Comparison of ENCODE assay signal across 18 cellular contexts in the genomic region with DNA sequence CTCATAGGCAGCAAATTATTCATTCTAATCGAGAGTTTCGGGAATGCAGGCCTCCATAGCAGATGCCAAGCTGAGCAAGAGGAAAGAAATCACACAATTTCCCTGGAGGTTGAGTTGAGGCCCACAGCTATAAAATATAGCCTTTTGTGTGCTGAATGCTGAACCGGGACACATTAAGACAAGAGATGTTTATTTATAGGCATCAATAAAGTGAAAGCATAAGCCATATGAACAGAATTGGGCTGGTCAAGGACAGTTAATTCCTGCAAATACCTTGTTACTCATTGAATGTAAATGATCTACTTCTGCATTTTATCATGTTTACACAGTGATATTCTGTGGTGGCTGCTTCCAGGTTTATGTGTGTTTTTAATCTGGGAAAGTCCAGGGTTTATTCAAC.
DNase-seq lines count a peak whose midpoint lies in the region; ATAC-seq and TF ChIP-seq lines count a peak whose summit lies in the region.
"Had no signal": no experiment of that assay in that cellular context is flagged by ENCODE, and none has a peak within 500 bp of the region (broad histone marks: within the 10 kb centered on the region; RNA-seq: fewer than 3 reads in every experiment).

No MANE protein-coding gene starts in this region.

- ATAC-seq in PC-3, result peak; percentile 80
- ATAC-seq: stimulated activated naive CD8-positive, alpha-beta T cell treated with anti-CD3 and anti-CD28 coated beads, Interleukin-15, amount 100 ng/mL, for 72 hours had no signal

- no peak overlapping the region for H3K23ac ChIP-seq in H9 (ENCODE audit: insufficient read length, low read depth, low read length)

- H3K9me3 Mint-ChIP-seq in H9, result no peaks in the 10 kb centered on the region
- H3K9me3 Mint-ChIP-seq: IgD-negative memory B cell had no signal

- H2AFZ ChIP-seq in PC-3 (ENCODE audit: low read length) (peak overlapping the region; percentile 42; the same call in 1 of the 2 replicates), H9 (ENCODE audit: low read length) (no peak overlapping the region)

- H4K91ac ChIP-seq in H9 (ENCODE audit: insufficient read length, low read depth, low read length), result no peak overlapping the region

- H3K9ac ChIP-seq in PC-3 (ENCODE audit: low read length) (peak overlapping the region; percentile 92), H9 (ENCODE audit: extremely low read depth, insufficient read length, low read length) (no peak overlapping the region)

- no peak overlapping the region for H4K5ac ChIP-seq in H9 (ENCODE audit: insufficient read length, low read depth, low read length)

- no peak overlapping the region for H3K18ac ChIP-seq in H9 (ENCODE audit: insufficient read length, low read depth, low read length)

- no peaks in the 10 kb centered on the region for H3K36me3 ChIP-seq in PC-3 (ENCODE audit: low read depth, low read length)
- H3K36me3 ChIP-seq: BE2C had no signal

- H3K36me3 Mint-ChIP-seq in H9 (ENCODE audit: insufficient read depth in 1 of 3, low read depth in 3 of 3), result no peaks in the 10 kb centered on the region
- H3K36me3 Mint-ChIP-seq: IgD-negative memory B cell had no signal

- POLR2A ChIA-PET in PC-3 (lab: Charles Lee; ENCODE audit: unreplicated experiment), result no interaction called here

- H3K27me3 ChIP-seq in PC-3 (ENCODE audit: low read length), result no peaks in the 10 kb centered on the region
- no peaks in the 10 kb centered on the region for H3K27me3 ChIP-seq in H9 (ENCODE audit: insufficient read depth, low read length)
- H3K27me3 ChIP-seq: BE2C had no signal

- H3K9me2 ChIP-seq in PC-3 (replicated peaks; ENCODE audit: low read length), result no peaks in the 10 kb centered on the region

- no peaks in the 10 kb centered on the region for H3K9me3 ChIP-seq in PC-3 (ENCODE audit: low read length)
- H3K9me3 ChIP-seq in H9 (ENCODE audit: control insufficient read depth, low read depth, low read length), result no peaks in the 10 kb centered on the region
- H3K9me3 ChIP-seq: BE2C had no signal

- intact Hi-C loops in PC-3 (cut with micrococcal nuclease), result loop anchor here (2.0 to 5.0 kb wide), 7 partner anchors 36 to 338 kb away; no protein-coding TSS in a partner anchor

- no peak overlapping the region for H4K8ac ChIP-seq in H9 (replicated peaks; ENCODE audit: insufficient read length, low read depth, low read length)

- no peak overlapping the region for H2BK15ac ChIP-seq in H9 (ENCODE audit: low read depth, low read length)

- peak overlapping the region; percentile 63 for H3K4me2 ChIP-seq in PC-3 (ENCODE audit: low read length)
- no peak overlapping the region for H3K4me2 ChIP-seq in H9 (ENCODE audit: insufficient read depth, insufficient read length, low read length)
- H3K4me2 ChIP-seq: smooth muscle cell had no signal

- peak overlapping the region; percentile 100 for H3K27ac ChIP-seq in PC-3 (ENCODE audit: low read length)
- H3K27ac ChIP-seq in H9 (ENCODE audit: insufficient read length, low read depth, low read length), result no peak overlapping the region

- no peak overlapping the region for H3K14ac ChIP-seq in H9 (ENCODE audit: insufficient read depth, low read length)

- H3K4me3 Mint-ChIP-seq in H9, result no peak overlapping the region
- H3K4me3 Mint-ChIP-seq: IgD-negative memory B cell; stimulated activated naive CD8-positive, alpha-beta T cell treated with anti-CD3 and anti-CD28 coated beads, Interleukin-15, amount 100 ng/mL, for 72 hours had no signal

- H3K23me2 ChIP-seq in H9 (ENCODE audit: insufficient read length, low read depth, low read length, poor library complexity, severe bottlenecking), result no peaks in the 10 kb centered on the region

- H2BK20ac ChIP-seq in H9 (ENCODE audit: low read depth, low read length, poor library complexity, severe bottlenecking), result no peak overlapping the region

- no peak overlapping the region for H2BK12ac ChIP-seq in H9 (ENCODE audit: insufficient read length, low read depth, low read length)

- H3K4me3 ChIP-seq in PC-3 (ENCODE audit: low read length), result peak overlapping the region; percentile 33; the same call in 1 of the 2 replicates
- H3K4me3 ChIP-seq: smooth muscle cell had no signal

- H3K4ac ChIP-seq in H9 (ENCODE audit: low read depth, low read length), result no peak overlapping the region

- H3K79me2 ChIP-seq in PC-3 (ENCODE audit: low read length) (no peaks in the 10 kb centered on the region), H9 (ENCODE audit: insufficient read depth, low read length) (no peaks in the 10 kb centered on the region)

- no peak overlapping the region for H2BK120ac ChIP-seq in H9 (ENCODE audit: low read depth, low read length, poor library complexity, severe bottlenecking)

- no peak overlapping the region for H3K56ac ChIP-seq in H9 (ENCODE audit: insufficient read length, low read depth, low read length)

- H3K4me1 Mint-ChIP-seq in H9, result peaks cover 10% of the 10 kb centered on the region in 2 experiments
- H3K4me1 Mint-ChIP-seq: stimulated activated naive CD8-positive, alpha-beta T cell treated with anti-CD3 and anti-CD28 coated beads, Interleukin-15, amount 100 ng/mL, for 72 hours had no signal

- CTCF ChIA-PET in PC-3 (lab: Charles Lee), result interaction anchor here (0.6 to 0.9 kb wide), 2 partner anchors 35 to 167 kb away, joined by 3 read pairs; no protein-coding TSS in a partner anchor

- no peak for TF ChIP-seq CTCF in PC-3 (conservative IDR thresholded peaks at IDR 0.05; ENCODE audit: low read depth, low read length)
- TF ChIP-seq CTCF in H9 (conservative IDR thresholded peaks at IDR 0.05), result no peak

- no peaks in the 10 kb centered on the region for H3K27me3 Mint-ChIP-seq in H9 (ENCODE audit: low read depth)
- H3K27me3 Mint-ChIP-seq: IgD-negative memory B cell; stimulated activated naive CD8-positive, alpha-beta T cell treated with anti-CD3 and anti-CD28 coated beads, Interleukin-15, amount 100 ng/mL, for 72 hours had no signal

- WGBS in H9 (ENCODE audit: extremely low coverage, insufficient read length, low lambda C conversion rate), result no CpG with 5 or more reads among the region's 3 CpGs

- no TSS peak for BruUV-seq in PC-3 (replicated peaks; lab: Mats Ljungman, UMichigan)

- H2BK5ac ChIP-seq in H9 (ENCODE audit: insufficient read length, low read length), result no peak overlapping the region

- no peaks in the 10 kb centered on the region for H3F3A ChIP-seq in PC-3 (ENCODE audit: low read length, unreplicated experiment)

- no peak overlapping the region for H3K27ac Mint-ChIP-seq in H9
- H3K27ac Mint-ChIP-seq: IgD-negative memory B cell; stimulated activated naive CD8-positive, alpha-beta T cell treated with anti-CD3 and anti-CD28 coated beads, Interleukin-15, amount 100 ng/mL, for 72 hours had no signal

- peak; percentile 89 for DNase-seq in HT-29 (ENCODE audit: low spot score)
- peak; percentile 75 for DNase-seq in PC-3
- peak; percentile 25 for DNase-seq in glomerular visceral epithelial cell (ENCODE audit: extremely low spot score)
- DNase-seq in renal cortical epithelial cell (ENCODE audit: low read depth), result peak; percentile 98
- no peak for DNase-seq in H9
- no peak for DNase-seq in T1000 (lab: John Stamatoyannopoulos, UW)
- no peak for DNase-seq in NCI-H1930 (lab: John Stamatoyannopoulos, UW)
- DNase-seq: activated CD4-positive, alpha-beta T cell treated with anti-CD3 and anti-CD28 coated beads for 1 hour; BE2C; cortex of kidney; DMS79; mesendoderm; NCI-H1105 treated with DMSO at 0.1 percent for 48 hours; occipital lobe; RPMI8226; stimulated activated naive CD8-positive, alpha-beta T cell treated with anti-CD3 and anti-CD28 coated beads, Interleukin-15, amount 100 ng/mL, for 72 hours had no signal

- H3T11ph ChIP-seq in H9 (ENCODE audit: low read length), result no peak overlapping the region

- H4K20me1 ChIP-seq in PC-3 (ENCODE audit: low read length), result no peaks in the 10 kb centered on the region
- no peaks in the 10 kb centered on the region for H4K20me1 ChIP-seq in H9 (ENCODE audit: control insufficient read depth, insufficient read depth, insufficient read length)

- H3K4me1 ChIP-seq in PC-3 (ENCODE audit: insufficient read depth, low read length), result peaks cover 66% of the 10 kb centered on the region
- no peaks in the 10 kb centered on the region for H3K4me1 ChIP-seq in H9 (ENCODE audit: insufficient read depth, low read length)
- H3K4me1 ChIP-seq: BE2C had no signal

- no peak overlapping the region for H2AK5ac ChIP-seq in H9 (ENCODE audit: insufficient read length, low read length)

- H3K79me1 ChIP-seq in H9 (ENCODE audit: insufficient read depth, low read depth, low read length, poor library complexity, severe bottlenecking), result no peaks in the 10 kb centered on the region

Comparison
In these comparisons a context has a peak if more than half of its experiments do, and no peak if none do; other contexts are left out.
1. DNase-seq: peak in HT-29 (single experiment), PC-3 (single experiment), glomerular visceral epithelial cell (single experiment) and renal cortical epithelial cell (single experiment); none in H9 (single experiment), T1000 (single experiment) and NCI-H1930 (0 of 2).